In the genomic region with DNA sequence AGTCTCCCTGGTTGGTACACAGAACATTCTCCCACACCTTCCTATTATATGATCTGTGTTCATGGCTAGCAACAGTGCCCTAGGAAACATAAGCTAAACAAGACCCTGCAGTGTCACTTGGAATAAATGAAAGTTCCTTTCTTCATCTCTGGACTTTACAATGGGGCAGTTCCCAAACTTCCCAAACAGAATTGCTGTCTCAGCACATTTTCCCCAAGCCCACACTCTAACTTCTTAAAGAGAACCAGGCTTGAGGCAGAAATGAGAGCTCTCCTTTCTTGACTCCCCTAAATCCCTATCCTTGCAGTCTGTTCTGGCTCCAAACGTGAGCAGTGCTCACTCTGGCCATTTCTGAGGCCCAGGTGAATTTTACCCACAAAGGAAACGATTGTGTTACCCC, we compare ENCODE assay signal across 32 cellular contexts.
"Had no signal": no experiment of that assay in that cellular context is flagged by ENCODE, and none has a peak within 500 bp of the region (broad histone marks: within the 10 kb centered on the region; RNA-seq: fewer than 3 reads in every experiment).

No MANE protein-coding gene starts in this region.

- H3K9ac ChIP-seq: neural progenitor cell, parathyroid adenoma had no signal

- H3K9me3 Mint-ChIP-seq: memory B cell; mesothelial cell of epicardium; natural killer cell treated with Interleukin-12 subunit alpha and Interleukin-12 subunit beta and Interleukin-15 and Interleukin-18, amount 100 ng/mL, for 72 hours; stimulated activated memory B cell treated with anti-CD40 and anti-IgM and Interleukin-4, amounts not matched to agents 10 μg/mL and 1 μg/mL and 100 μg/mL, for 72 hours had no signal

- H3K4me3 ChIP-seq: coronary artery, esophagus muscularis mucosa, heart right ventricle, left ventricle myocardium inferior, lower lobe of right lung, mucosa of descending colon, neural progenitor cell, prostate gland, skin epidermis, spleen, thoracic aorta, tibial nerve, upper lobe of left lung had no signal

- H3K4me1 Mint-ChIP-seq: mesothelial cell of epicardium had no signal

- H3K36me3 Mint-ChIP-seq: memory B cell; mesothelial cell of epicardium; naive B cell; natural killer cell treated with Interleukin-12 subunit alpha and Interleukin-12 subunit beta and Interleukin-15 and Interleukin-18, amount 100 ng/mL, for 72 hours; neural progenitor cell; stimulated activated memory B cell treated with anti-CD40 and anti-IgM and Interleukin-4, amounts not matched to agents 10 μg/mL and 1 μg/mL and 100 μg/mL, for 72 hours had no signal

- H3K9me3 ChIP-seq: esophagus muscularis mucosa, heart right ventricle, left ventricle myocardium inferior, lower lobe of right lung, mucosa of descending colon, prostate gland, spleen, thoracic aorta, tibial nerve, upper lobe of left lung had no signal

- H3K27me3 ChIP-seq: esophagus muscularis mucosa, heart right ventricle, neural progenitor cell, spleen, tibial nerve, upper lobe of left lung had no signal

- H2AFZ ChIP-seq: neural progenitor cell, parathyroid adenoma had no signal

- ATAC-seq: heart right ventricle; left cardiac atrium; lower lobe of right lung; mucosa of descending colon; natural killer cell treated with Interleukin-12 subunit alpha and Interleukin-12 subunit beta and Interleukin-15 and Interleukin-18, amount 100 ng/mL, for 72 hours; right cardiac atrium; stimulated activated memory B cell treated with anti-CD40 and anti-IgM and Interleukin-4, amounts not matched to agents 10 μg/mL and 1 μg/mL and 100 μg/mL, for 72 hours; stimulated activated naive CD8-positive, alpha-beta T cell treated with anti-CD3 and anti-CD28 coated beads, Interleukin-15, Interleukin-2, amounts not matched to agents 100 U/mL and 50 U/mL, for 24 hours had no signal

- H3K27ac ChIP-seq: coronary artery, esophagus muscularis mucosa, heart right ventricle, left ventricle myocardium inferior, lower lobe of right lung, neural progenitor cell, parathyroid adenoma, prostate gland, spleen, thoracic aorta, tibial nerve, upper lobe of left lung had no signal

- H3K27ac Mint-ChIP-seq: memory B cell; mesothelial cell of epicardium; natural killer cell treated with Interleukin-12 subunit alpha and Interleukin-12 subunit beta and Interleukin-15 and Interleukin-18, amount 100 ng/mL, for 72 hours; neural progenitor cell; stimulated activated memory B cell treated with anti-CD40 and anti-IgM and Interleukin-4, amounts not matched to agents 10 μg/mL and 1 μg/mL and 100 μg/mL, for 72 hours had no signal

- H3K4me1 ChIP-seq: left ventricle myocardium inferior, lower lobe of right lung, parathyroid adenoma, prostate gland, tibial nerve had no signal

- H3K4me3 Mint-ChIP-seq: memory B cell; mesothelial cell of epicardium; naive B cell; natural killer cell treated with Interleukin-12 subunit alpha and Interleukin-12 subunit beta and Interleukin-15 and Interleukin-18, amount 100 ng/mL, for 72 hours; neural progenitor cell; stimulated activated memory B cell treated with anti-CD40 and anti-IgM and Interleukin-4, amounts not matched to agents 10 μg/mL and 1 μg/mL and 100 μg/mL, for 72 hours had no signal

- H3K79me2 ChIP-seq: parathyroid adenoma had no signal

- H3K4me2 ChIP-seq: neural progenitor cell had no signal

- H3K36me3 ChIP-seq: esophagus muscularis mucosa, heart right ventricle, left ventricle myocardium inferior, lower lobe of right lung, neural progenitor cell, prostate gland, spleen, thoracic aorta, tibial nerve, upper lobe of left lung had no signal

- FAIRE-seq: endothelial cell of umbilical vein, islet of Langerhans, urothelium cell line had no signal

- DNase-seq: dermis blood vessel endothelial cell; effector memory CD4-positive, alpha-beta T cell; foreskin melanocyte; glutamatergic neuron; heart right ventricle; hippocampal formation; left cardiac atrium; left ventricle myocardium inferior; lower lobe of right lung; mucosa of descending colon; naive B cell; right cardiac atrium; spleen; stimulated activated CD4-positive, alpha-beta T cell treated with anti-CD3 and anti-CD28 coated beads, Interleukin-4, amount 100 ng/mL, for 4 hours; stimulated activated naive CD8-positive, alpha-beta T cell treated with anti-CD3 and anti-CD28 coated beads, Interleukin-15, Interleukin-2, amounts not matched to agents 100 U/mL and 50 U/mL, for 24 hours; substantia nigra; upper lobe of left lung had no signal

- H3K27me3 Mint-ChIP-seq: memory B cell; naive B cell; stimulated activated memory B cell treated with anti-CD40 and anti-IgM and Interleukin-4, amounts not matched to agents 10 μg/mL and 1 μg/mL and 100 μg/mL, for 72 hours had no signal
